Comparison of ENCODE assay signal across 19 cellular contexts in the genomic region with DNA sequence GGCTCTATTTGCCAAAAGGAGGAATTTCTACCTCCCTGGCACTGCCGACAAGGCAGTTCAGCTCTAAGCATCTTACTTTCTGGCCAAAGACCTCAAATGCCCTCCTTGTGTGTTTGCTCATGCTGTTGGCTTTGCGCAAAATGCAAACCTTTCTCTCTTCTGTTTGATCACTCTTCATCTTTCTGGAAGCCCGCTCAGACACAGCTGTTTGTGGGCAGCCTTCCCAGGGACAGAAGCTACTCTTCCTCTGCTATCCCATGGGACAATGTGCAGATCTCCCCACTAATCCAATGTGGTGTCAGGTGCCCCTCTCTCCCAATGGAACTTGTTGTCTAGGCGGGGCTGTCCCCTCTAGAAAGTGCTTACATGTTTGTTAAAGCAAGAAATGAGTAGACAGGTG.
A peak's percentile ranks its signal among the peaks of the same experiment; 100 is the strongest.
DNase-seq lines count a peak whose midpoint lies in the region; ATAC-seq, FAIRE-seq and TF ChIP-seq lines count a peak whose summit lies in the region.
"Had no signal": no experiment of that assay in that cellular context is flagged by ENCODE, and none has a peak within 500 bp of the region (broad histone marks: within the 10 kb centered on the region; RNA-seq: fewer than 3 reads in every experiment).

No MANE protein-coding gene starts in this region.

- H3K79me2 ChIP-seq in GM23338 (replicated peaks; ENCODE audit: insufficient read depth) (no peaks in the 10 kb centered on the region), HepG2 (ENCODE audit: insufficient read depth, low read length) (no peaks in the 10 kb centered on the region)

- POLR2A ChIA-PET in HepG2 (lab: Yijun Ruan, JAX), result no interaction called here

- H3K4me1 ChIP-seq in BLaER1 (peaks cover 21% of the 10 kb centered on the region), GM23338 (ENCODE audit: insufficient read depth) (peaks cover 22% of the 10 kb centered on the region), HepG2 (ENCODE audit: insufficient read depth, low read length) (no peaks in the 10 kb centered on the region), spleen (no peaks in the 10 kb centered on the region)

- DNase-seq in GM23338 (ENCODE audit: low spot score) (no peak), NCI-H446 treated with DMSO at 0.1 percent for 48 hours (lab: John Stamatoyannopoulos, UW) (peak; percentile 68), HepG2 (ENCODE audit: low spot score) (no peak), mucosa of gallbladder (ENCODE audit: low spot score) (no peak), spleen (no peak), natural killer cell (no peak)
- no peak for DNase-seq in activated CD4-positive, alpha-beta T cell treated with anti-CD3 and anti-CD28 coated beads, Interleukin-2, amount 10 ng/mL, durations not matched to agents 24 days and 14 days
- DNase-seq: GDM1, KG1, NCI-H1436, NCI-H1930, NCI-H510A treated with DMSO at 0.1 percent for 48 hours, NCI-H774, PC-9 had no signal

- TF ChIP-seq EP300 in HepG2 (IDR thresholded peaks at IDR 0.05; ENCODE audit: low read depth in 2 of 2, low read length in 2 of 2) (no peak), HepG2 (CRISPR knock-in tag; IDR thresholded peaks at IDR 0.05; ENCODE audit: borderline replicate concordance) (no peak)

- H3K27me3 ChIP-seq in BLaER1 (no peaks in the 10 kb centered on the region), GM23338 (ENCODE audit: insufficient read depth) (peaks cover 24% of the 10 kb centered on the region), HepG2 (ENCODE audit: control insufficient read depth in 1 of 2, insufficient read depth in 2 of 2, low read length in 2 of 2) (no peaks in the 10 kb centered on the region), spleen (replicated peaks in 1 of 7) (peaks cover 0 to 47% (median 0%) of the 10 kb centered on the region in 7 donors)

- no peak for TF ChIP-seq RAD21 in HepG2 (CRISPR knock-in tag; IDR thresholded peaks at IDR 0.05)

- no peak overlapping the region for H3K4me3 ChIP-seq in BLaER1
- H3K4me3 ChIP-seq in GM23338, result no peak overlapping the region
- no peak overlapping the region for H3K4me3 ChIP-seq in HepG2 (replicated peaks in 1 of 3; ENCODE audit: insufficient read depth in 1 of 3, low read depth in 2 of 3, low read length in 3 of 3)
- H3K4me3 ChIP-seq in spleen, result no peak overlapping the region
- H3K4me3 ChIP-seq: PC-9 had no signal

- WGBS in HepG2 (ENCODE audit: low lambda C conversion rate), result 2% methylated on average over 4 of the region's 4 CpGs
- 73 to 86% (median 82%) methylated on average over 4 of the region's 4 CpGs for WGBS in spleen, 5 donors

- H3K27ac Mint-ChIP-seq in GM23338 (no peak overlapping the region), natural killer cell (no peak overlapping the region)
- H3K27ac Mint-ChIP-seq in activated CD4-positive, alpha-beta T cell treated with anti-CD3 and anti-CD28 coated beads, Interleukin-2, amount 10 ng/mL, durations not matched to agents 24 days and 14 days, result no peak overlapping the region
- H3K27ac Mint-ChIP-seq: T-helper 1 cell treated with Interleukin-12 subunit alpha and Interleukin-12 subunit beta and Interleukin-4 antibody, amounts not matched to agents 30 μg/mL and 1 μg/mL, for 36 hours had no signal

- peaks cover 29% of the 10 kb centered on the region for H3K4me1 Mint-ChIP-seq in GM23338
- H3K4me1 Mint-ChIP-seq in activated CD4-positive, alpha-beta T cell treated with anti-CD3 and anti-CD28 coated beads, Interleukin-2, amount 10 ng/mL, durations not matched to agents 24 days and 14 days, result peaks cover 4% of the 10 kb centered on the region
- H3K4me1 Mint-ChIP-seq in natural killer cell, result no peaks in the 10 kb centered on the region

- peak overlapping the region; percentile 37 for H3K4me2 ChIP-seq in BLaER1
- H3K4me2 ChIP-seq in GM23338, result no peak overlapping the region
- no peak overlapping the region for H3K4me2 ChIP-seq in HepG2 (ENCODE audit: low read depth, low read length)
- H3K4me2 ChIP-seq: PC-9 had no signal

- BruUV-seq in HepG2 (replicated peaks; lab: Mats Ljungman, UMichigan), result no TSS peak

- no peak overlapping the region for H3K27ac ChIP-seq in BLaER1
- H3K27ac ChIP-seq in GM23338 (ENCODE audit: low read depth), result no peak overlapping the region
- no peak overlapping the region for H3K27ac ChIP-seq in HepG2 (ENCODE audit: extremely low read length, insufficient read depth, low read length)
- H3K27ac ChIP-seq in spleen, result no peak overlapping the region
- H3K27ac ChIP-seq: C4-2B, PC-9 had no signal

- H3K9ac ChIP-seq in BLaER1 (no peak overlapping the region), HepG2 (ENCODE audit: insufficient read depth, low read depth, low read length) (no peak overlapping the region)

- H2AFZ ChIP-seq in GM23338 (peak overlapping the region; percentile 86), HepG2 (ENCODE audit: low read length) (no peak overlapping the region)
- H2AFZ ChIP-seq: PC-9 had no signal

- FAIRE-seq in HepG2 (lab: Jason Lieb, UNC), result no peak
- FAIRE-seq: D721Med, H1 had no signal

- no peak overlapping the region for H3K4me3 Mint-ChIP-seq in GM23338
- no peak overlapping the region for H3K4me3 Mint-ChIP-seq in activated CD4-positive, alpha-beta T cell treated with anti-CD3 and anti-CD28 coated beads, Interleukin-2, amount 10 ng/mL, durations not matched to agents 24 days and 14 days
- H3K4me3 Mint-ChIP-seq in natural killer cell, result no peak overlapping the region
- H3K4me3 Mint-ChIP-seq: T-helper 1 cell treated with Interleukin-12 subunit alpha and Interleukin-12 subunit beta and Interleukin-4 antibody, amounts not matched to agents 30 μg/mL and 1 μg/mL, for 36 hours had no signal

- CTCF ChIA-PET in HepG2 (lab: Yijun Ruan, JAX; ENCODE audit: low intra/inter-chr PET ratio, low total read pairs), result no interaction called here

- in situ Hi-C loops in HepG2 (cut with HindIII; ENCODE audit: extremely low pct_ligation_motif_present, low pct_unique_long_range_greater_than_20kb), result no loop called here

- H3K9me3 Mint-ChIP-seq in GM23338 (no peaks in the 10 kb centered on the region), natural killer cell (no peaks in the 10 kb centered on the region)
- no peaks in the 10 kb centered on the region for H3K9me3 Mint-ChIP-seq in activated CD4-positive, alpha-beta T cell treated with anti-CD3 and anti-CD28 coated beads, Interleukin-2, amount 10 ng/mL, durations not matched to agents 24 days and 14 days
- H3K9me3 Mint-ChIP-seq: T-helper 1 cell treated with Interleukin-12 subunit alpha and Interleukin-12 subunit beta and Interleukin-4 antibody, amounts not matched to agents 30 μg/mL and 1 μg/mL, for 36 hours had no signal

- no peaks in the 10 kb centered on the region for H3K9me2 ChIP-seq in GM23338 (ENCODE audit: insufficient read depth)

- TF ChIP-seq CTCF in GM23338 (conservative IDR thresholded peaks at IDR 0.05; ENCODE audit: low read depth in 2 of 2), result no peak
- TF ChIP-seq CTCF in HepG2 (CRISPR knock-in tag; IDR thresholded peaks at IDR 0.05), result no peak
- TF ChIP-seq CTCF in spleen (IDR thresholded peaks at IDR 0.05 in 8 of 11, conservative IDR thresholded peaks at IDR 0.05 in 3 of 11), result no peak
- no peak for TF ChIP-seq CTCF in natural killer cell (IDR thresholded peaks at IDR 0.05)

- TF ChIP-seq POLR2A in HepG2 (IDR thresholded peaks at IDR 0.05; ENCODE audit: insufficient read depth in 1 of 2, low read depth in 2 of 2, low read length in 2 of 2) (no peak), spleen (IDR thresholded peaks at IDR 0.05) (no peak)

- ATAC-seq in GM23338, result no peak
- ATAC-seq in HepG2, result no peak
- no peak for ATAC-seq in natural killer cell

- H3F3A ChIP-seq in GM23338 (replicated peaks; ENCODE audit: low read depth), result no peaks in the 10 kb centered on the region

- intact Hi-C loops in HepG2 (cut with micrococcal nuclease; ENCODE audit: unreplicated experiment) (no loop called here), spleen (cut with DNase I; ENCODE audit: low total_unique reads) (no loop called here), natural killer cell (cut with micrococcal nuclease) (no loop called here)
- intact Hi-C loops in activated CD4-positive, alpha-beta T cell treated with anti-CD3 and anti-CD28 coated beads, Interleukin-2, amount 10 ng/mL, durations not matched to agents 24 days and 14 days (cut with micrococcal nuclease), result no loop called here

- no peaks in the 10 kb centered on the region for H4K20me1 ChIP-seq in BLaER1
- H4K20me1 ChIP-seq in GM23338 (replicated peaks; ENCODE audit: insufficient read depth), result no peaks in the 10 kb centered on the region
- no peaks in the 10 kb centered on the region for H4K20me1 ChIP-seq in HepG2 (ENCODE audit: insufficient read depth, low read length)

- H3K27me3 Mint-ChIP-seq in GM23338 (ENCODE audit: insufficient read depth, low read depth, poor library complexity) (peaks cover 4% of the 10 kb centered on the region), natural killer cell (ENCODE audit: low read depth in 2 of 2) (peaks cover 10 to 14% of the 10 kb centered on the region in 2 donors)
- peaks cover 25% of the 10 kb centered on the region for H3K27me3 Mint-ChIP-seq in activated CD4-positive, alpha-beta T cell treated with anti-CD3 and anti-CD28 coated beads, Interleukin-2, amount 10 ng/mL, durations not matched to agents 24 days and 14 days

- H3K36me3 Mint-ChIP-seq in GM23338 (ENCODE audit: low read depth) (no peaks in the 10 kb centered on the region), natural killer cell (no peaks in the 10 kb centered on the region)
- H3K36me3 Mint-ChIP-seq in activated CD4-positive, alpha-beta T cell treated with anti-CD3 and anti-CD28 coated beads, Interleukin-2, amount 10 ng/mL, durations not matched to agents 24 days and 14 days (ENCODE audit: low read depth), result no peaks in the 10 kb centered on the region

- H3K9me3 ChIP-seq in BLaER1 (no peaks in the 10 kb centered on the region), HepG2 (ENCODE audit: low read length) (no peaks in the 10 kb centered on the region), spleen (no peaks in the 10 kb centered on the region)

- H3K36me3 ChIP-seq in BLaER1 (no peaks in the 10 kb centered on the region), GM23338 (ENCODE audit: insufficient read depth) (no peaks in the 10 kb centered on the region), HepG2 (replicated peaks in 1 of 2; ENCODE audit: control insufficient read depth in 1 of 2, insufficient read depth in 2 of 2, low read length in 2 of 2) (no peaks in the 10 kb centered on the region), spleen (no peaks in the 10 kb centered on the region)

TF ChIP-seq in HepG2, 621 proteins besides CTCF, POLR2A, EP300 and RAD21 (continues in another document):
- TF ChIP-seq, protein P1, sequence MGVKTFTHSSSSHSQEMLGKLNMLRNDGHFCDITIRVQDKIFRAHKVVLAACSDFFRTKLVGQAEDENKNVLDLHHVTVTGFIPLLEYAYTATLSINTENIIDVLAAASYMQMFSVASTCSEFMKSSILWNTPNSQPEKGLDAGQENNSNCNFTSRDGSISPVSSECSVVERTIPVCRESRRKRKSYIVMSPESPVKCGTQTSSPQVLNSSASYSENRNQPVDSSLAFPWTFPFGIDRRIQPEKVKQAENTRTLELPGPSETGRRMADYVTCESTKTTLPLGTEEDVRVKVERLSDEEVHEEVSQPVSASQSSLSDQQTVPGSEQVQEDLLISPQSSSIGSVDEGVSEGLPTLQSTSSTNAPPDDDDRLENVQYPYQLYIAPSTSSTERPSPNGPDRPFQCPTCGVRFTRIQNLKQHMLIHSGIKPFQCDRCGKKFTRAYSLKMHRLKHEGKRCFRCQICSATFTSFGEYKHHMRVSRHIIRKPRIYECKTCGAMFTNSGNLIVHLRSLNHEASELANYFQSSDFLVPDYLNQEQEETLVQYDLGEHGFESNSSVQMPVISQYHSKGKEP (CRISPR knock-in tag; IDR thresholded peaks at IDR 0.05), result no peak
